In the genomic region with DNA sequence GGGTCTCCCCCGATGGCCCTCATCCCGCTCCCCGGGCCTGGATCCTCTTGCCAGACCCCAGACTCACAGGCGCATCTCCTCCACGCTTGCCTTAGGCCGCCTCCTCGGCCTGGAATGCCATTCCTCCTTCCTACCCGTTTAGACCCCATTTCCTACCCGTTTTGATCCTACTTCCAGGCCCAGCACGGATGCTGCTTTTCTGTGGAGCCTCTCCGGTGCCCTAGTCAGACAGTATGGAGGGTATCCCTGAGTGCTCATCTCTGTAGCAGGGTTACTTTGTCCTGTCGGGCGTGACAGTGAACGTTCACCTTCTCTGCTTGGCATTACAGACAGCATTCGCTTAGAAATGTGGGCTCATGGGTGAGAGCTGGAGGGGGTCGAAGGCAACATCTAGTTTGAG, we compare ENCODE assay signal across 19 cellular contexts. TPM values are rescaled to one million over a fixed set of nuclear protein-coding genes. Genes with fewer than 3 reads are reported as not detected.
"Had no signal": no experiment of that assay in that cellular context is flagged by ENCODE, and none has a peak within 500 bp of the region (broad histone marks: within the 10 kb centered on the region; RNA-seq: fewer than 3 reads in every experiment).

No MANE protein-coding gene starts in this region.

- H3K4me3 Mint-ChIP-seq: activated CD4-positive, alpha-beta T cell treated with anti-CD3 and anti-CD28 coated beads for 36 hours; activated naive CD8-positive, alpha-beta T cell; activated T-helper 1 cell treated with anti-CD3 and anti-CD28 coated beads, Interleukin-12 subunit alpha, Interleukin-12 subunit beta, Interleukin-2, Interleukin-4 antibody, amounts not matched to agents 30 ng/mL and 10 ng/mL and 1 ng/mL, durations not matched to agents 14 hours and 24 hours and 36 hours; natural killer cell treated with Interleukin-12 subunit alpha and Interleukin-12 subunit beta and Interleukin-15 and Interleukin-18, amount 100 ng/mL, for 72 hours; T-helper 2 cell treated with Interferon-gamma antibody and Interleukin-4, amounts not matched to agents 5 μg/mL and 100 μg/mL, for 36 hours; type B pancreatic cell had no signal

- H3K4me1 Mint-ChIP-seq: activated CD4-positive, alpha-beta T cell treated with anti-CD3 and anti-CD28 coated beads for 36 hours had no signal

- H3K36me3 Mint-ChIP-seq: activated naive CD8-positive, alpha-beta T cell; natural killer cell treated with Interleukin-12 subunit alpha and Interleukin-12 subunit beta and Interleukin-15 and Interleukin-18, amount 100 ng/mL, for 72 hours; type B pancreatic cell had no signal

- H3K27me3 ChIP-seq: cardiac muscle cell, gastrocnemius medialis, heart left ventricle, suprapubic skin had no signal

- H3K4me1 ChIP-seq: gastrocnemius medialis had no signal

- H3K9ac ChIP-seq: SK-N-SH had no signal

- H3K27me3 Mint-ChIP-seq: activated CD4-positive, alpha-beta T cell treated with anti-CD3 and anti-CD28 coated beads for 36 hours; activated naive CD8-positive, alpha-beta T cell; natural killer cell treated with Interleukin-12 subunit alpha and Interleukin-12 subunit beta and Interleukin-15 and Interleukin-18, amount 100 ng/mL, for 72 hours had no signal

- H3K27ac Mint-ChIP-seq: activated CD4-positive, alpha-beta T cell treated with anti-CD3 and anti-CD28 coated beads for 36 hours; activated naive CD8-positive, alpha-beta T cell; activated T-helper 1 cell treated with anti-CD3 and anti-CD28 coated beads, Interleukin-12 subunit alpha, Interleukin-12 subunit beta, Interleukin-2, Interleukin-4 antibody, amounts not matched to agents 30 ng/mL and 10 ng/mL and 1 ng/mL, durations not matched to agents 14 hours and 24 hours and 36 hours; natural killer cell treated with Interleukin-12 subunit alpha and Interleukin-12 subunit beta and Interleukin-15 and Interleukin-18, amount 100 ng/mL, for 72 hours; T-helper 2 cell treated with Interferon-gamma antibody and Interleukin-4, amounts not matched to agents 5 μg/mL and 100 μg/mL, for 36 hours; type B pancreatic cell had no signal

- ATAC-seq: activated CD4-positive, alpha-beta T cell treated with anti-CD3 and anti-CD28 coated beads for 36 hours; natural killer cell treated with Interleukin-12 subunit alpha and Interleukin-12 subunit beta and Interleukin-15 and Interleukin-18, amount 100 ng/mL, for 72 hours; stimulated activated naive CD8-positive, alpha-beta T cell treated with anti-CD3 and anti-CD28 coated beads, Interleukin-15, Interleukin-2, amounts not matched to agents 100 U/mL and 50 U/mL, for 24 hours had no signal

- H3K36me3 ChIP-seq: cardiac muscle cell, gastrocnemius medialis, heart left ventricle, suprapubic skin had no signal

- H3K4me3 ChIP-seq: cardiac muscle cell, gastrocnemius medialis, heart left ventricle, suprapubic skin had no signal

- H3K9me3 Mint-ChIP-seq: activated T-helper 1 cell treated with anti-CD3 and anti-CD28 coated beads, Interleukin-12 subunit alpha, Interleukin-12 subunit beta, Interleukin-2, Interleukin-4 antibody, amounts not matched to agents 30 ng/mL and 10 ng/mL and 1 ng/mL, durations not matched to agents 14 hours and 24 hours and 36 hours; natural killer cell treated with Interleukin-12 subunit alpha and Interleukin-12 subunit beta and Interleukin-15 and Interleukin-18, amount 100 ng/mL, for 72 hours; T-helper 2 cell treated with Interferon-gamma antibody and Interleukin-4, amounts not matched to agents 5 μg/mL and 100 μg/mL, for 36 hours; type B pancreatic cell had no signal

- H3K4me2 ChIP-seq: SK-N-SH had no signal

- H3K27ac ChIP-seq: cardiac muscle cell, epithelial cell of prostate had no signal

- H3K9me3 ChIP-seq: gastrocnemius medialis, heart left ventricle, SK-N-SH, suprapubic skin had no signal

- DNase-seq: activated CD4-positive, alpha-beta T cell treated with anti-CD3 and anti-CD28 coated beads for 36 hours; activated CD4-positive, alpha-beta T cell treated with anti-CD3 and anti-CD28 coated beads, Interleukin-2, amount 50 U/mL, for 48 hours; activated T-cell treated with anti-CD3 and anti-CD28 coated beads for 4 hours; dermis blood vessel endothelial cell; heart left ventricle; mesendoderm; retina; SK-N-SH; stimulated activated CD4-positive, alpha-beta T cell treated with anti-CD3 and anti-CD28 coated beads, Interleukin-2, amount 100 ng/mL, for 24 hours; stimulated activated naive CD8-positive, alpha-beta T cell treated with anti-CD3 and anti-CD28 coated beads, Interleukin-15, Interleukin-2, amounts not matched to agents 100 U/mL and 50 U/mL, for 24 hours had no signal

RNA-seq across cellular contexts. Expression of a gene that starts 9.3 kb away (rescaled TPM):
- total RNA-seq: dermis blood vessel endothelial cell had no signal
- polyA plus RNA-seq: cardiac muscle cell had no signal
